In genomic region chr14:90658541-90658967, GRCh38 we compare ENCODE assay signal across 9 cellular contexts.
DNase-seq lines count a peak whose midpoint lies in the region; ATAC-seq and TF ChIP-seq lines count a peak whose summit lies in the region.
"Had no signal": no experiment of that assay in that cellular context is flagged by ENCODE, and none has a peak within 500 bp of the region (broad histone marks: within the 10 kb centered on the region; RNA-seq: fewer than 3 reads in every experiment).

No MANE protein-coding gene starts in this region.

- H3K36me3 Mint-ChIP-seq in dendritic cell treated with granulocyte-macrophage colony-stimulating factor and Interleukin-4, amounts not matched to agents 40 ng/mL and 50 ng/mL, for 4 days (ENCODE audit: low read depth): peaks cover 34% of the 10 kb centered on the region
- H3K36me3 Mint-ChIP-seq: CD4-positive, alpha-beta memory T cell had no signal

- peak; percentile 15 for ATAC-seq in left ventricle myocardium superior
- peak; percentile 6 to 74 for ATAC-seq in upper lobe of left lung (ENCODE audit: low FRiP score in 2 of 2)

- H3K4me1 Mint-ChIP-seq in dendritic cell treated with granulocyte-macrophage colony-stimulating factor and Interleukin-4, amounts not matched to agents 40 ng/mL and 50 ng/mL, for 4 days (ENCODE audit: low read depth): peaks cover 49% of the 10 kb centered on the region

- peaks cover 8% of the 10 kb centered on the region for H3K27me3 Mint-ChIP-seq in dendritic cell treated with granulocyte-macrophage colony-stimulating factor and Interleukin-4, amounts not matched to agents 40 ng/mL and 50 ng/mL, for 4 days

- no peaks in the 10 kb centered on the region for H3K36me3 ChIP-seq in PC-9 (ENCODE audit: low read depth)
- H3K36me3 ChIP-seq in upper lobe of left lung: peaks cover 0 to 30% (median 0%) of the 10 kb centered on the region in 4 donors

- H3K27ac ChIP-seq in PC-9 (no peak overlapping the region), upper lobe of left lung (peak overlapping the region in 1 of 4 donors; percentile 17)

- H3K4me2 ChIP-seq in PC-9: no peak overlapping the region

- TF ChIP-seq EP300 in upper lobe of left lung (IDR thresholded peaks at IDR 0.05): no peak

- no peaks in the 10 kb centered on the region for H3K27me3 ChIP-seq in PC-9 (ENCODE audit: insufficient read depth, low read depth)
- H3K27me3 ChIP-seq in upper lobe of left lung: no peaks in the 10 kb centered on the region

- H3F3A ChIP-seq in PC-9 (ENCODE audit: insufficient read depth, low read depth): no peaks in the 10 kb centered on the region

- H3K4me3 ChIP-seq in PC-9: no peak overlapping the region
- H3K4me3 ChIP-seq in upper lobe of left lung: no peak overlapping the region

- no peaks in the 10 kb centered on the region for H3K9me3 Mint-ChIP-seq in dendritic cell treated with granulocyte-macrophage colony-stimulating factor and Interleukin-4, amounts not matched to agents 40 ng/mL and 50 ng/mL, for 4 days
- H3K9me3 Mint-ChIP-seq: CD4-positive, alpha-beta memory T cell had no signal

- no peaks in the 10 kb centered on the region for H3K4me1 ChIP-seq in PC-9 (replicated peaks; ENCODE audit: insufficient read depth)
- H3K4me1 ChIP-seq in upper lobe of left lung: peaks cover 0 to 27% (median 6%) of the 10 kb centered on the region in 4 donors

- TF ChIP-seq CTCF in PC-9 (conservative IDR thresholded peaks at IDR 0.05) (no peak), upper lobe of left lung (IDR thresholded peaks at IDR 0.05) (no peak)

- H3K4me3 Mint-ChIP-seq in dendritic cell treated with granulocyte-macrophage colony-stimulating factor and Interleukin-4, amounts not matched to agents 40 ng/mL and 50 ng/mL, for 4 days: peak overlapping the region; percentile 36
- H3K4me3 Mint-ChIP-seq: CD4-positive, alpha-beta memory T cell had no signal

- H3K9me3 ChIP-seq in PC-9 (ENCODE audit: insufficient read depth, low read depth) (no peaks in the 10 kb centered on the region), upper lobe of left lung (no peaks in the 10 kb centered on the region)

- TF ChIP-seq POLR2A in upper lobe of left lung (IDR thresholded peaks at IDR 0.05): no peak

- H2AFZ ChIP-seq in PC-9: no peak overlapping the region

- H3K27ac Mint-ChIP-seq in dendritic cell treated with granulocyte-macrophage colony-stimulating factor and Interleukin-4, amounts not matched to agents 40 ng/mL and 50 ng/mL, for 4 days: peak overlapping the region; percentile 10
- H3K27ac Mint-ChIP-seq: CD4-positive, alpha-beta memory T cell had no signal

- H3K79me2 ChIP-seq in PC-9 (ENCODE audit: low read depth): no peaks in the 10 kb centered on the region

- CTCF ChIA-PET in PC-9 (lab: Charles Lee): no interaction called here

- POLR2A ChIA-PET in PC-9 (lab: Charles Lee; ENCODE audit: unreplicated experiment): no interaction called here

- DNase-seq in left ventricle myocardium superior (no peak), cardiac septum (ENCODE audit: low spot score) (no peak), PC-9 (peak; percentile 15 to 42), upper lobe of left lung (peak in 1 of 2 donors; percentile 58), DMS79 treated with DMSO at 0.1 percent for 48 hours (lab: John Stamatoyannopoulos, UW) (no peak), superior temporal gyrus (ENCODE audit: extremely low spot score) (no peak), NCI-H1048 (lab: John Stamatoyannopoulos, UW) (no peak)
- DNase-seq: CD4-positive, alpha-beta memory T cell had no signal

- 54 to 67% methylated on average over 8 of the region's 8 CpGs for WGBS in upper lobe of left lung, 2 donors

- intact Hi-C loops in left ventricle myocardium superior (cut with micrococcal nuclease) (no loop called here), cardiac septum (cut with DNase I) (no loop called here), PC-9 (cut with micrococcal nuclease; ENCODE audit: unreplicated experiment) (no loop called here)
- intact Hi-C loops in dendritic cell treated with granulocyte-macrophage colony-stimulating factor and Interleukin-4, amounts not matched to agents 40 ng/mL and 50 ng/mL, for 4 days (cut with micrococcal nuclease): no loop called here

- H3K9me2 ChIP-seq in PC-9 (ENCODE audit: insufficient read depth): no peaks in the 10 kb centered on the region

- H4K20me1 ChIP-seq in PC-9 (ENCODE audit: insufficient read depth): no peaks in the 10 kb centered on the region

- no TSS peak for BruUV-seq in PC-9 (replicated peaks; lab: Mats Ljungman, UMichigan)

Comparison
In these comparisons a context has a peak if more than half of its experiments do, and no peak if none do; other contexts are left out.
1. DNase-seq: peak in PC-9 (2 of 2); none in left ventricle myocardium superior (single experiment), cardiac septum (single experiment), DMS79 treated with DMSO at 0.1 percent for 48 hours (single experiment), superior temporal gyrus (single experiment) and NCI-H1048 (single experiment).